8 cellular contexts compared by ENCODE assay signal in the genomic region with DNA sequence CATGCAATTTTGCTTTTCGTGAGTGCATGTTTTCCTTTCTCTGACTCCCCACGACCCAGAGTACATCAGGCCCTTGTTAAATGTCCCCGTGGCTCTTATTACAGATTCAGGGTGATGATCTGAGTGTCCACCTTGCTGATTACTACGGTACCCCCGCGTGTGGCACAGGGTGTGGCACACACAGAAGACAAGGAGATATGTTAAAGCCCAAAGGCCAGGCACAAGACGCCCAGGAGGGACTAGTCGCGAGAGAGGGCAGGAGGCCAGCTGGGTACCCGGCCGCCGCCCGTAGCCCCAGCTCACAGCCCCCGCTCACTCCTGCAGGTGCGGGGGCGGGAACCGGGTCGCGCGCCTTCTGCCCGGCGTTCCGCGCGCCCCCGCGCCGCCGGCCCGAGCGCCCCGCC. TPM values are rescaled to one million over a fixed set of nuclear protein-coding genes. Genes with fewer than 3 reads are reported as not detected.
DNase-seq lines count a peak whose midpoint lies in the region; FAIRE-seq and TF ChIP-seq lines count a peak whose summit lies in the region.

No MANE protein-coding gene starts in this region.

- peaks cover 3% of the 10 kb centered on the region for H3K36me3 Mint-ChIP-seq in T-helper 1 cell treated with Interleukin-12 subunit alpha and Interleukin-12 subunit beta and Interleukin-4 antibody, amounts not matched to agents 30 μg/mL and 1 μg/mL, for 36 hours (ENCODE audit: low read depth)

- H3K27ac Mint-ChIP-seq in T-helper 1 cell treated with Interleukin-12 subunit alpha and Interleukin-12 subunit beta and Interleukin-4 antibody, amounts not matched to agents 30 μg/mL and 1 μg/mL, for 36 hours: peak overlapping the region; percentile 82

- H3K36me3 ChIP-seq in SK-N-MC (ENCODE audit: insufficient read depth, low read length): no peaks in the 10 kb centered on the region
- H3K36me3 ChIP-seq in skeletal muscle satellite cell (ENCODE audit: insufficient read depth, low read length): no peaks in the 10 kb centered on the region

- peak overlapping the region; percentile 89 for H3K4me3 Mint-ChIP-seq in T-helper 1 cell treated with Interleukin-12 subunit alpha and Interleukin-12 subunit beta and Interleukin-4 antibody, amounts not matched to agents 30 μg/mL and 1 μg/mL, for 36 hours

- no peaks in the 10 kb centered on the region for H3K9me3 ChIP-seq in SK-N-MC (ENCODE audit: low read depth, low read length)
- no peaks in the 10 kb centered on the region for H3K9me3 ChIP-seq in skeletal muscle satellite cell (replicated peaks; ENCODE audit: low read length)

- TF ChIP-seq CTCF in fibroblast of villous mesenchyme (IDR thresholded peaks at IDR 0.05; ENCODE audit: insufficient read depth, low read depth, low read length): no peak

- no peak for FAIRE-seq in frontal cortex (lab: Jason Lieb, UNC)

- H3K4me1 ChIP-seq in skeletal muscle satellite cell (ENCODE audit: control insufficient read depth, insufficient read depth, low read length): peaks cover 26% of the 10 kb centered on the region

- peak overlapping the region; percentile 65 for H3K9ac ChIP-seq in SK-N-MC (ENCODE audit: insufficient read length)
- H3K9ac ChIP-seq in skeletal muscle satellite cell (ENCODE audit: low read depth, low read length): peak overlapping the region; percentile 73

- H3K27ac ChIP-seq in SK-N-MC: no peak overlapping the region

- no peaks in the 10 kb centered on the region for H3K27me3 Mint-ChIP-seq in T-helper 1 cell treated with Interleukin-12 subunit alpha and Interleukin-12 subunit beta and Interleukin-4 antibody, amounts not matched to agents 30 μg/mL and 1 μg/mL, for 36 hours (ENCODE audit: low read depth)

- no peak for DNase-seq in T-helper 1 cell
- DNase-seq in SK-N-MC (ENCODE audit: low read depth, low spot score): no peak
- DNase-seq in fibroblast of villous mesenchyme (ENCODE audit: low read depth): no peak
- DNase-seq in frontal cortex (ENCODE audit: low spot score in 2 of 2): no peak
- DNase-seq in iPS-NIHi7 (ENCODE audit: extremely low spot score): no peak
- no peak for DNase-seq in cerebellar nuclear complex (lab: John Stamatoyannopoulos, UW)

- H3K4me2 ChIP-seq in skeletal muscle satellite cell (ENCODE audit: low read length): peak overlapping the region; percentile 98

- peaks cover 38% of the 10 kb centered on the region for H3K4me1 Mint-ChIP-seq in T-helper 1 cell treated with Interleukin-12 subunit alpha and Interleukin-12 subunit beta and Interleukin-4 antibody, amounts not matched to agents 30 μg/mL and 1 μg/mL, for 36 hours (ENCODE audit: low read depth)

- peak overlapping the region; percentile 79 for H3K4me3 ChIP-seq in SK-N-MC
- H3K4me3 ChIP-seq in fibroblast of villous mesenchyme (ENCODE audit: low read depth, low read length): peak overlapping the region; percentile 81
- peak overlapping the region; percentile 95 for H3K4me3 ChIP-seq in skeletal muscle satellite cell (ENCODE audit: low read length)

- H3K27me3 ChIP-seq in skeletal muscle satellite cell (ENCODE audit: control insufficient read depth, insufficient read depth, low read length): no peaks in the 10 kb centered on the region

- H3K9me3 Mint-ChIP-seq in T-helper 1 cell treated with Interleukin-12 subunit alpha and Interleukin-12 subunit beta and Interleukin-4 antibody, amounts not matched to agents 30 μg/mL and 1 μg/mL, for 36 hours: no peaks in the 10 kb centered on the region

RNA-seq across cellular contexts. Expression of a gene that starts 0.3 kb away (rescaled TPM):
- total RNA-seq in fibroblast of villous mesenchyme (4.5 and 7.8 TPM in 2 replicates), frontal cortex (113 TPM)
- 2.6 and 8.1 TPM in 2 replicates for total RNA-seq in skeletal muscle satellite cell (2012; rRNA removed)

Comparison
In these comparisons a context has a peak if more than half of its experiments do, and no peak if none do; other contexts are left out.
1. RNA of a gene that starts 0.3 kb away (total RNA-seq): 113 TPM in frontal cortex (single experiment); 4.5 to 7.8 TPM in fibroblast of villous mesenchyme; every median in the first group is over 10 times any median in the second.
2. Peak in every context shown above with its lines, with median percentiles within 50 percentile points of each other: H3K4me3 ChIP-seq.